9 cellular contexts compared by ENCODE assay signal in genomic region chr20:58690351-58690750, GRCh38. TPM values are rescaled to one million over a fixed set of nuclear protein-coding genes. Genes with fewer than 3 reads are reported as not detected.
DNase-seq lines count a peak whose midpoint lies in the region; ATAC-seq and TF ChIP-seq lines count a peak whose summit lies in the region.
"Had no signal": no experiment of that assay in that cellular context is flagged by ENCODE, and none has a peak within 500 bp of the region (broad histone marks: within the 10 kb centered on the region; RNA-seq: fewer than 3 reads in every experiment).

No MANE protein-coding gene starts in this region.

- H2AK5ac ChIP-seq in trophoblast cell (ENCODE audit: low read length): no peak overlapping the region

- no peaks in the 10 kb centered on the region for H3K9me3 Mint-ChIP-seq in CD4-positive, CD25-positive, alpha-beta regulatory T cell
- H3K9me3 Mint-ChIP-seq: H9 had no signal

- 42 to 68% methylated on average over 3 of the region's 3 CpGs for WGBS in sigmoid colon, 2 donors
- no CpG with 5 or more reads among the region's 3 CpGs for WGBS in trophoblast cell (ENCODE audit: extremely low coverage, insufficient coverage, insufficient read length)

- H3K79me1 ChIP-seq in trophoblast cell (ENCODE audit: low read length): peaks cover 9% of the 10 kb centered on the region

- intact Hi-C loops in sigmoid colon (cut with DNase I): loop anchor here (2.0 to 5.0 kb wide), 4 partner anchors 98 to 383 kb away; partner anchors contain the start of gene RAB22A

- no peak overlapping the region for H3K27ac ChIP-seq in CD4-positive, CD25-positive, alpha-beta regulatory T cell (ENCODE audit: insufficient read depth, low read length, poor library complexity, severe bottlenecking)
- peak overlapping the region; percentile 90 to 96 (median 94) for H3K27ac ChIP-seq in sigmoid colon
- H3K27ac ChIP-seq in trophoblast cell (ENCODE audit: low read depth, low read length): no peak overlapping the region

- no peak overlapping the region for H3K4ac ChIP-seq in trophoblast cell (ENCODE audit: low read depth, low read length)

- no peak for ATAC-seq in CD4-positive, CD25-positive, alpha-beta regulatory T cell (ENCODE audit: low read depth in 2 of 2)
- no peak for ATAC-seq in HG02571 (IDR thresholded peaks at IDR 0.05; ENCODE audit: unreplicated experiment)

- H3K18ac ChIP-seq in trophoblast cell (ENCODE audit: low read length): no peak overlapping the region

- H3K23ac ChIP-seq in trophoblast cell (ENCODE audit: low read length): no peak overlapping the region

- no peak overlapping the region for H3K4me3 ChIP-seq in CD4-positive, CD25-positive, alpha-beta regulatory T cell (ENCODE audit: low read depth, low read length)
- H3K4me3 ChIP-seq in sigmoid colon: no peak overlapping the region
- no peak overlapping the region for H3K4me3 ChIP-seq in trophoblast cell (ENCODE audit: low read depth, low read length)

- no peak for TF ChIP-seq POLR2A in sigmoid colon (IDR thresholded peaks at IDR 0.05)

- peaks cover 8% of the 10 kb centered on the region for H3K4me1 ChIP-seq in CD4-positive, CD25-positive, alpha-beta regulatory T cell (ENCODE audit: control insufficient read depth, insufficient read depth, low read length, poor library complexity, severe bottlenecking)
- H3K4me1 ChIP-seq in sigmoid colon: peaks cover 0 to 53% (median 50%) of the 10 kb centered on the region in 4 donors
- H3K4me1 ChIP-seq in trophoblast cell (ENCODE audit: control insufficient read depth in 1 of 2, insufficient read depth in 2 of 2, low read length in 2 of 2): peaks cover 9 to 12% of the 10 kb centered on the region in 2 experiments

- H2BK120ac ChIP-seq in trophoblast cell (ENCODE audit: insufficient read depth, low read length, poor library complexity): no peak overlapping the region

- peaks cover 6% of the 10 kb centered on the region for H3K36me3 ChIP-seq in CD4-positive, CD25-positive, alpha-beta regulatory T cell (ENCODE audit: control insufficient read depth, insufficient read depth, low read length)
- H3K36me3 ChIP-seq in sigmoid colon (peaks cover 0 to 6% (median 2%) of the 10 kb centered on the region in 4 donors), trophoblast cell (ENCODE audit: control insufficient read depth in 1 of 2, insufficient read depth in 2 of 2, low read length in 2 of 2) (peaks cover 0 to 5% of the 10 kb centered on the region in 2 experiments)

- H4K12ac ChIP-seq in trophoblast cell (ENCODE audit: low read depth, low read length): no peak overlapping the region

- peaks cover 2% of the 10 kb centered on the region for H3K79me2 ChIP-seq in trophoblast cell (ENCODE audit: control insufficient read depth, insufficient read depth, low read length, poor library complexity)

- no peak for TF ChIP-seq CTCF in sigmoid colon (IDR thresholded peaks at IDR 0.05)

- TF ChIP-seq EP300 in sigmoid colon (IDR thresholded peaks at IDR 0.05): no peak

- no peak overlapping the region for H2BK5ac ChIP-seq in trophoblast cell (ENCODE audit: low read depth, low read length, poor library complexity)

- H4K8ac ChIP-seq in trophoblast cell (ENCODE audit: low read depth, low read length): no peak overlapping the region

- H3K9ac ChIP-seq in trophoblast cell (ENCODE audit: low read length): no peak overlapping the region

- no peak overlapping the region for H2AFZ ChIP-seq in trophoblast cell (ENCODE audit: insufficient read depth, low read length, poor library complexity)

- H3K4me3 Mint-ChIP-seq in CD4-positive, CD25-positive, alpha-beta regulatory T cell: peak overlapping the region in 3 of 4 donors; percentile 38 to 85 (median 46)
- H3K4me3 Mint-ChIP-seq: H9 had no signal

- H3K14ac ChIP-seq in trophoblast cell (ENCODE audit: low read length): no peak overlapping the region

- no peak overlapping the region for H3K4me2 ChIP-seq in trophoblast cell (ENCODE audit: low read length)

- peaks cover 2 to 22% (median 5%) of the 10 kb centered on the region in 4 donors for H3K4me1 Mint-ChIP-seq in CD4-positive, CD25-positive, alpha-beta regulatory T cell

- no peak for DNase-seq in CD4-positive, CD25-positive, alpha-beta regulatory T cell
- DNase-seq in OCI-M1 (lab: John Stamatoyannopoulos, UW) (peak; percentile 10), fibroblast of peridontal ligament (ENCODE audit: extremely low read depth) (peak; percentile 62), sigmoid colon (no peak), cerebellar nuclear complex (lab: John Stamatoyannopoulos, UW) (no peak), trophoblast cell (no peak), NCI-H1417 (lab: John Stamatoyannopoulos, UW) (no peak)

- H3K36me3 Mint-ChIP-seq in CD4-positive, CD25-positive, alpha-beta regulatory T cell: peaks cover 16% of the 10 kb centered on the region

- no peak overlapping the region for H4K91ac ChIP-seq in trophoblast cell (ENCODE audit: low read depth, low read length)

- no peaks in the 10 kb centered on the region for H3K27me3 ChIP-seq in CD4-positive, CD25-positive, alpha-beta regulatory T cell (ENCODE audit: control insufficient read depth, insufficient read depth, low read length)
- H3K27me3 ChIP-seq in sigmoid colon (no peaks in the 10 kb centered on the region), trophoblast cell (ENCODE audit: insufficient read depth, low read length) (no peaks in the 10 kb centered on the region)

- H3K9me3 ChIP-seq in CD4-positive, CD25-positive, alpha-beta regulatory T cell (ENCODE audit: control insufficient read depth in 2 of 2, low read length in 2 of 2): no peaks in the 10 kb centered on the region
- H3K9me3 ChIP-seq in sigmoid colon (no peaks in the 10 kb centered on the region), trophoblast cell (ENCODE audit: insufficient read depth, low read depth, low read length) (peaks cover 5% of the 10 kb centered on the region)

- H3K27ac Mint-ChIP-seq in CD4-positive, CD25-positive, alpha-beta regulatory T cell: peak overlapping the region; percentile 40 to 88 (median 75)

- H3K27me3 Mint-ChIP-seq in CD4-positive, CD25-positive, alpha-beta regulatory T cell: no peaks in the 10 kb centered on the region

- H2BK12ac ChIP-seq in trophoblast cell (ENCODE audit: low read length): no peak overlapping the region

RNA-seq across cellular contexts. Expression of gene NPEPL1, which starts 2.2 kb away (rescaled TPM):
- total RNA-seq in CD4-positive, CD25-positive, alpha-beta regulatory T cell: 62.2 TPM
- 10 to 100 TPM in 1 of 4 donors, 1 to 10 TPM in 3; 7.7 to 10.7 (median 8.0) TPM for polyA plus RNA-seq in CD4-positive, CD25-positive, alpha-beta regulatory T cell
- 10 to 100 TPM; 22.9 to 65.1 (median 46.0) TPM for total RNA-seq in sigmoid colon
- polyA plus RNA-seq in sigmoid colon: 10 to 100 TPM; 10.6 to 26.5 (median 16.8) TPM
- polyA plus RNA-seq in trophoblast cell (2013): 11.3 and 12.1 TPM in 2 replicates

RNA-seq across cellular contexts. Expression of gene STX16, which starts 39.3 kb away (rescaled TPM):
- total RNA-seq in CD4-positive, CD25-positive, alpha-beta regulatory T cell: 190 TPM
- polyA plus RNA-seq in CD4-positive, CD25-positive, alpha-beta regulatory T cell: 10 to 100 TPM; 22.8 to 27.5 (median 26.1) TPM
- total RNA-seq in sigmoid colon: 100 to 1,000 TPM in 1 of 4 donors, 10 to 100 TPM in 3; 42.8 to 126 (median 57.1) TPM
- 10 to 100 TPM; 14.6 to 43.8 (median 15.6) TPM for polyA plus RNA-seq in sigmoid colon
- 26.9 and 28.5 TPM in 2 replicates for polyA plus RNA-seq in trophoblast cell (2013)

Comparison
In these comparisons a context has a peak if more than half of its experiments do, and no peak if none do; other contexts are left out.
1. DNase-seq: peak in OCI-M1 (single experiment) and fibroblast of peridontal ligament (single experiment); none in CD4-positive, CD25-positive, alpha-beta regulatory T cell (0 of 3), sigmoid colon (single experiment), cerebellar nuclear complex (0 of 2), trophoblast cell (0 of 2) and NCI-H1417 (0 of 3).
2. H3K27ac ChIP-seq: peak in sigmoid colon (4 of 4); none in CD4-positive, CD25-positive, alpha-beta regulatory T cell (single experiment) and trophoblast cell (single experiment).